ENCODE assay signal across 31 cellular contexts in the genomic region with DNA sequence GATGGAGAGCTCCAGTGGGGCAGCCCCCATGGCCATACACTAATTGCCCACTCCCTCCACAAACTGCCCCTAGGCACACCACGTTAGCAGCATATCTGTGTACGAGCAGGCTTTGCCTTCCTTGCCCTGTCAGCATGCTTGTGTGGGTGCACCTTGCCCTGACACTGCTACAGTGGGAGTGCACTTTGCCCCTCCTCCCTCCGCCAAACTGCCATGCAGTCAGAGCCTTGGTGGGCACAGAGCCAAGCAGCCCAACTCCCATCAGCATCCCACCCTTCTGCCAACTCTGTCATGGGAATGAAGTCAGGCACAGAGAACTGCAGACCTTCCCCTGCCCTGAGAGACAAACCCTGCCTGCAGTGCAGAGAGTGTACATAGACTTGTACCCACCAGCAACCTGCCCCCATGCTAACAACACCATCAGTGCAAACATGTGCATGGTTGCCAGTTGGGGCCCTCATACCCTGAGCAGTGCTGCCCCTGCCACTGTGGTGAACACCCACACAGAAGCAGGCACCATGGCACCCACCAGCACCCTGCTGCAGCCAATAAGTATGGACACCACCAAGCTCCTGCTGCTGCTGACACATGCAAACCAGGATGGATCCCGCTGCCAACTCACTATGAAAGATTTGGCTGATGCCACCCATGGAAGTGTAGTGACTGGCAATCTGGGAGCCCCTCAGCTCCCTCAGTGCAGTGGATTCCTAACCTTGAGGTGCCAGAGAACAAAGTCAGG.
"Had no signal": no experiment of that assay in that cellular context is flagged by ENCODE, and none has a peak within 500 bp of the region (broad histone marks: within the 10 kb centered on the region; RNA-seq: fewer than 3 reads in every experiment).

No MANE protein-coding gene starts in this region.

- H3K9me3 ChIP-seq: esophagus squamous epithelium, lower lobe of right lung, ovary, suprapubic skin, upper lobe of right lung, uterus had no signal

- H3K27ac ChIP-seq: coronary artery, esophagus squamous epithelium, left ventricle myocardium inferior, lower lobe of right lung, ovary, psoas muscle, skin epidermis, suprapubic skin, transverse colon, upper lobe of right lung, uterus had no signal

- H3K4me3 Mint-ChIP-seq: effector memory CD8-positive, alpha-beta T cell; immature natural killer cell; naive thymus-derived CD8-positive, alpha-beta T cell; nephron progenitor cell; stimulated activated naive CD8-positive, alpha-beta T cell treated with anti-CD3 and anti-CD28 coated beads, Interleukin-15, Interleukin-2, amounts not matched to agents 100 ng/mL and 50 ng/mL, for 24 hours had no signal

- H3K4me1 Mint-ChIP-seq: immature natural killer cell; naive thymus-derived CD8-positive, alpha-beta T cell had no signal

- H3K36me3 ChIP-seq: esophagus squamous epithelium, left ventricle myocardium inferior, lower lobe of right lung, ovary, suprapubic skin, transverse colon, upper lobe of right lung, uterus had no signal

- H3K4me3 ChIP-seq: coronary artery, esophagus squamous epithelium, left ventricle myocardium inferior, lower lobe of right lung, ovary, psoas muscle, skin epidermis, suprapubic skin, transverse colon, upper lobe of right lung, uterus had no signal

- DNase-seq: dermis blood vessel endothelial cell; effector memory CD8-positive, alpha-beta T cell; erythroblast; esophagus squamous epithelium; foreskin melanocyte; glutamatergic neuron; hypothalamus; immature natural killer cell; islet precursor cell; kidney glomerular epithelial cell; left colon; left ventricle myocardium inferior; lower lobe of right lung; naive thymus-derived CD8-positive, alpha-beta T cell; nephron progenitor cell; occipital lobe; ovary; right cardiac atrium; stimulated activated CD4-positive, alpha-beta T cell treated with anti-CD3 and anti-CD28 coated beads, Interleukin-12 subunit alpha, Interleukin-12 subunit beta, amount 100 ng/mL, for 4 hours; stimulated activated CD4-positive, alpha-beta T cell treated with anti-CD3 and anti-CD28 coated beads, Interleukin-1b, Interleukin-23, amount 100 ng/mL, for 48 hours; stimulated activated CD4-positive, alpha-beta T cell treated with anti-CD3 and anti-CD28 coated beads, Interleukin-4, amount 100 ng/mL, for 1 hour; stimulated activated CD8-positive, alpha-beta memory T cell treated with anti-CD3 and anti-CD28 coated beads, Interleukin-4, amount 100 ng/mL, for 48 hours; transverse colon; upper lobe of right lung; uterus had no signal

- H3K27me3 ChIP-seq: esophagus squamous epithelium, ovary, suprapubic skin, transverse colon, upper lobe of right lung, uterus had no signal

- FAIRE-seq: endometrium had no signal

- ATAC-seq: effector memory CD8-positive, alpha-beta T cell; left colon; naive thymus-derived CD8-positive, alpha-beta T cell; psoas muscle; upper lobe of right lung had no signal

- H3K4me1 ChIP-seq: esophagus squamous epithelium, left ventricle myocardium inferior, lower lobe of right lung, psoas muscle, suprapubic skin, transverse colon, upper lobe of right lung, uterus had no signal

- H3K27me3 Mint-ChIP-seq: effector memory CD8-positive, alpha-beta T cell had no signal

- H3K27ac Mint-ChIP-seq: effector memory CD8-positive, alpha-beta T cell; immature natural killer cell; naive thymus-derived CD8-positive, alpha-beta T cell; nephron progenitor cell; stimulated activated naive CD8-positive, alpha-beta T cell treated with anti-CD3 and anti-CD28 coated beads, Interleukin-15, Interleukin-2, amounts not matched to agents 100 ng/mL and 50 ng/mL, for 24 hours had no signal
